Comparison of ENCODE assay signal across 18 cellular contexts in genomic region chr12:108194585-108194984, GRCh38.
DNase-seq lines count a peak whose midpoint lies in the region; ATAC-seq and TF ChIP-seq lines count a peak whose summit lies in the region.
"Had no signal": no experiment of that assay in that cellular context is flagged by ENCODE, and none has a peak within 500 bp of the region (broad histone marks: within the 10 kb centered on the region; RNA-seq: fewer than 3 reads in every experiment).

No MANE protein-coding gene starts in this region.

- RAD21 ChIA-PET in HCT116 (lab: Charles Lee; ENCODE audit: low non-redundant PET in 1 of 2, low total read pairs in 2 of 2, uncharacterized antibody in 2 of 2, unreplicated experiment in 2 of 2), result no interaction called here

- intact Hi-C loops in HCT116 (cut with micrococcal nuclease) (loop anchor here (1.0 to 5.0 kb wide), 3 partner anchors 132 to 276 kb away; no protein-coding TSS in a partner anchor), PC-3 (cut with micrococcal nuclease) (loop anchor here (10.0 kb wide), 1 partner anchor 200 kb away; no protein-coding TSS in a partner anchor)

- BruUV-seq in HCT116 (replicated peaks; lab: Mats Ljungman, UMichigan) (no TSS peak), PC-3 (replicated peaks; lab: Mats Ljungman, UMichigan) (no TSS peak)

- no peaks in the 10 kb centered on the region for H3K79me1 ChIP-seq in neuronal stem cell (ENCODE audit: low read depth, low read length)

- H3K27ac ChIP-seq in HCT116 (ENCODE audit: low read depth, low read length) (no peak overlapping the region), PC-3 (ENCODE audit: low read length) (no peak overlapping the region), neuronal stem cell (replicated peaks; ENCODE audit: low read length) (no peak overlapping the region)
- H3K27ac ChIP-seq: BLaER1, HL-60, KMS-11 had no signal

- H3K4me3 ChIP-seq in HCT116 (replicated peaks in 1 of 2; ENCODE audit: low read depth in 1 of 2, low read length in 2 of 2) (no peak overlapping the region), PC-3 (ENCODE audit: low read length) (no peak overlapping the region), neuronal stem cell (ENCODE audit: low read length in 2 of 2) (no peak overlapping the region)
- H3K4me3 ChIP-seq: BLaER1 had no signal

- no peak overlapping the region for H4K8ac ChIP-seq in neuronal stem cell (ENCODE audit: low read depth, low read length)

- no peak for TF ChIP-seq RAD21 in HCT116 (IDR thresholded peaks at IDR 0.05; ENCODE audit: low read depth)

- H4K20me1 ChIP-seq in HCT116 (ENCODE audit: insufficient read depth), result no peaks in the 10 kb centered on the region
- no peaks in the 10 kb centered on the region for H4K20me1 ChIP-seq in PC-3 (ENCODE audit: low read length)
- H4K20me1 ChIP-seq: BLaER1 had no signal

- no peaks in the 10 kb centered on the region for H3K4me1 ChIP-seq in HCT116 (ENCODE audit: control insufficient read depth in 1 of 2, insufficient read depth in 2 of 2, low read length in 2 of 2)
- no peaks in the 10 kb centered on the region for H3K4me1 ChIP-seq in PC-3 (ENCODE audit: insufficient read depth, low read length)
- H3K4me1 ChIP-seq in neuronal stem cell (ENCODE audit: control insufficient read depth in 2 of 2, insufficient read depth in 1 of 2, low read depth in 1 of 2, low read length in 2 of 2), result no peaks in the 10 kb centered on the region

- no peak overlapping the region for H2AK5ac ChIP-seq in neuronal stem cell (ENCODE audit: low read depth, low read length)

- no peak overlapping the region for H3K4ac ChIP-seq in neuronal stem cell (ENCODE audit: low read length)

- no peak overlapping the region for H2BK120ac ChIP-seq in neuronal stem cell (ENCODE audit: low read depth, low read length)

- no peaks in the 10 kb centered on the region for H3F3A ChIP-seq in PC-3 (ENCODE audit: low read length, unreplicated experiment)

- peaks cover 1% of the 10 kb centered on the region for H3K27me3 Mint-ChIP-seq in endothelial cell (ENCODE audit: unreplicated experiment)
- H3K27me3 Mint-ChIP-seq in HFFc6 (ENCODE audit: insufficient read depth), result peaks cover 1% of the 10 kb centered on the region; the same call in 1 of the 2 replicates

- H3K23ac ChIP-seq in neuronal stem cell (ENCODE audit: low read depth, low read length, poor library complexity), result no peak overlapping the region

- H3K4me3 Mint-ChIP-seq in endothelial cell (ENCODE audit: unreplicated experiment) (no peak overlapping the region), HFFc6 (no peak overlapping the region)
- H3K4me3 Mint-ChIP-seq: CD4-positive, alpha-beta T cell; T-helper 17 cell had no signal

- H3K27ac Mint-ChIP-seq in endothelial cell (ENCODE audit: unreplicated experiment), result no peak overlapping the region
- no peak overlapping the region for H3K27ac Mint-ChIP-seq in HFFc6
- H3K27ac Mint-ChIP-seq: CD4-positive, alpha-beta T cell; T-helper 17 cell had no signal

- no CpG with 5 or more reads among the region's 1 CpG for WGBS in neuronal stem cell (ENCODE audit: extremely low coverage in 2 of 2, insufficient read length in 2 of 2, insufficient replicate concordance in 1 of 2), 2 donors

- H3K14ac ChIP-seq in neuronal stem cell (ENCODE audit: low read length), result no peak overlapping the region

- H3K79me2 ChIP-seq in HCT116 (ENCODE audit: insufficient read depth, low read length) (no peaks in the 10 kb centered on the region), PC-3 (ENCODE audit: low read length) (no peaks in the 10 kb centered on the region)

- H3K4me1 Mint-ChIP-seq in endothelial cell (ENCODE audit: unreplicated experiment) (no peaks in the 10 kb centered on the region), HFFc6 (ENCODE audit: low read depth) (no peaks in the 10 kb centered on the region)

- H3K9me2 ChIP-seq in HCT116 (ENCODE audit: insufficient read depth), result no peaks in the 10 kb centered on the region
- no peaks in the 10 kb centered on the region for H3K9me2 ChIP-seq in PC-3 (replicated peaks; ENCODE audit: low read length)

- no peaks in the 10 kb centered on the region for H3K36me3 ChIP-seq in HCT116 (ENCODE audit: control insufficient read depth in 1 of 2, insufficient read depth in 2 of 2, low read length in 2 of 2)
- H3K36me3 ChIP-seq in PC-3 (ENCODE audit: low read depth, low read length), result no peaks in the 10 kb centered on the region
- no peaks in the 10 kb centered on the region for H3K36me3 ChIP-seq in neuronal stem cell (replicated peaks in 1 of 2; ENCODE audit: control insufficient read depth in 2 of 2, insufficient read depth in 2 of 2, low read length in 2 of 2)
- H3K36me3 ChIP-seq: BLaER1 had no signal

- H3K36me3 Mint-ChIP-seq in endothelial cell (ENCODE audit: low read depth, unreplicated experiment) (no peaks in the 10 kb centered on the region), HFFc6 (ENCODE audit: low read depth) (no peaks in the 10 kb centered on the region; the same call in 1 of the 2 replicates)

- ATAC-seq in HCT116, result no peak
- no peak for ATAC-seq in PC-3
- ATAC-seq in HG03039 (IDR thresholded peaks at IDR 0.05; ENCODE audit: unreplicated experiment), result no peak
- ATAC-seq: T-helper 17 cell had no signal

- H3K27me3 ChIP-seq in HCT116 (ENCODE audit: insufficient read depth, low read length) (peaks cover 33% of the 10 kb centered on the region), PC-3 (ENCODE audit: low read length) (no peaks in the 10 kb centered on the region), neuronal stem cell (ENCODE audit: control insufficient read depth in 3 of 3, insufficient read depth in 3 of 3, low read depth in 1 of 3, low read length in 3 of 3) (no peaks in the 10 kb centered on the region)
- H3K27me3 ChIP-seq: BLaER1 had no signal

- H3K4me2 ChIP-seq in HCT116 (ENCODE audit: low read length), result no peak overlapping the region
- H3K4me2 ChIP-seq in PC-3 (ENCODE audit: low read length), result no peak overlapping the region
- no peak overlapping the region for H3K4me2 ChIP-seq in neuronal stem cell (ENCODE audit: insufficient read depth, low read length, poor library complexity, severe bottlenecking)
- H3K4me2 ChIP-seq: BLaER1, KMS-11 had no signal

- TF ChIP-seq POLR2A in HCT116 (IDR thresholded peaks at IDR 0.05; ENCODE audit: borderline replicate concordance, extremely low read depth, insufficient read depth, insufficient read length), result no peak

- no peak for TF ChIP-seq CTCF in HCT116 (IDR thresholded peaks at IDR 0.05 in 2 of 3, conservative IDR thresholded peaks at IDR 0.05 in 1 of 3; ENCODE audit: borderline replicate concordance in 1 of 3, insufficient read depth in 1 of 3, low read depth in 2 of 3, low read length in 2 of 3)
- TF ChIP-seq CTCF in PC-3 (conservative IDR thresholded peaks at IDR 0.05; ENCODE audit: low read depth, low read length), result no peak
- no peak for TF ChIP-seq CTCF in endothelial cell (IDR thresholded peaks at IDR 0.05; ENCODE audit: unreplicated experiment)
- TF ChIP-seq CTCF in HFFc6 (IDR thresholded peaks at IDR 0.05), result no peak

- CTCF ChIA-PET in HCT116 (lab: Charles Lee) (interaction anchor here (0.8 to 1.3 kb wide), 4 partner anchors 132 to 276 kb away, joined by 3 to 4 read pairs (median 4); no protein-coding TSS in a partner anchor), PC-3 (lab: Charles Lee) (no interaction called here)

- H3K18ac ChIP-seq in neuronal stem cell (ENCODE audit: low read length), result no peak overlapping the region

- H2BK15ac ChIP-seq in neuronal stem cell (ENCODE audit: low read length), result no peak overlapping the region

- no peaks in the 10 kb centered on the region for H3K9me3 ChIP-seq in HCT116 (ENCODE audit: control insufficient read depth in 1 of 2, insufficient read depth in 1 of 2, low read depth in 1 of 2, low read length in 2 of 2)
- H3K9me3 ChIP-seq in PC-3 (ENCODE audit: low read length), result no peaks in the 10 kb centered on the region
- no peaks in the 10 kb centered on the region for H3K9me3 ChIP-seq in neuronal stem cell (replicated peaks in 1 of 2; ENCODE audit: control insufficient read depth in 2 of 2, insufficient read depth in 1 of 2, low read depth in 1 of 2, low read length in 2 of 2)
- H3K9me3 ChIP-seq: BLaER1 had no signal

- H3K9ac ChIP-seq in HCT116 (ENCODE audit: low read length) (no peak overlapping the region), PC-3 (ENCODE audit: low read length) (no peak overlapping the region), neuronal stem cell (ENCODE audit: low read depth, low read length, poor library complexity) (no peak overlapping the region)
- H3K9ac ChIP-seq: BLaER1, KMS-11 had no signal

- no peak overlapping the region for H2AFZ ChIP-seq in HCT116 (ENCODE audit: low read depth, low read length, poor library complexity, severe bottlenecking)
- no peak overlapping the region for H2AFZ ChIP-seq in PC-3 (ENCODE audit: low read length)
- no peak overlapping the region for H2AFZ ChIP-seq in neuronal stem cell (ENCODE audit: low read length)

- POLR2A ChIA-PET in HCT116 (lab: Charles Lee), result no interaction called here
- POLR2A ChIA-PET in PC-3 (lab: Charles Lee; ENCODE audit: unreplicated experiment), result no interaction called here

- no peak overlapping the region for H4K91ac ChIP-seq in neuronal stem cell (ENCODE audit: low read depth, low read length, poor library complexity)

- no peak overlapping the region for H2BK5ac ChIP-seq in neuronal stem cell (ENCODE audit: low read length)

- DNase-seq in HCT116 (ENCODE audit: low read depth, low spot score) (no peak), PC-3 (peak; percentile 3), endothelial cell (ENCODE audit: low spot score) (peak; percentile 21), neuronal stem cell (ENCODE audit: low spot score) (peak; percentile 23), HFFc6 (no peak)
- no peak for DNase-seq in stimulated activated naive CD4-positive, alpha-beta T cell treated with Interleukin-2 at 50 U/mL for 16 hours (lab: John Stamatoyannopoulos, UW)
- DNase-seq: CD4-positive, alpha-beta T cell; DMS79; MV-4-11; NCI-H2029 treated with DMSO at 0.1 percent for 48 hours; NCI-H226; NCI-H774; Right ventricle myocardium superior had no signal

- no peak overlapping the region for H2BK12ac ChIP-seq in neuronal stem cell (ENCODE audit: low read length)

- H3K9me3 Mint-ChIP-seq in endothelial cell (ENCODE audit: unreplicated experiment) (no peaks in the 10 kb centered on the region), HFFc6 (peaks cover 40% of the 10 kb centered on the region)
- H3K9me3 Mint-ChIP-seq: CD4-positive, alpha-beta T cell had no signal

TF ChIP-seq in HCT116, 20 proteins besides CTCF, POLR2A, EP300 and RAD21 (continues in another document):
- no peak for TF ChIP-seq CBX3 (IDR thresholded peaks at IDR 0.05; ENCODE audit: low read depth)
- no peak for TF ChIP-seq SRF (IDR thresholded peaks at IDR 0.05; ENCODE audit: low read depth)
- TF ChIP-seq TCF7L2 (IDR thresholded peaks at IDR 0.05; ENCODE audit: borderline replicate concordance, extremely low read depth, insufficient read depth, insufficient read length), result no peak
- no peak for TF ChIP-seq ZFX (IDR thresholded peaks at IDR 0.05)
- no peak for TF ChIP-seq EZH2phosphoT487 (IDR thresholded peaks at IDR 0.05; ENCODE audit: borderline replicate concordance)

Comparison
In these comparisons a context has a peak if more than half of its experiments do, and no peak if none do; other contexts are left out.
1. DNase-seq: peak in PC-3 (single experiment), endothelial cell (single experiment) and neuronal stem cell (single experiment); none in HCT116 (single experiment), HFFc6 (single experiment) and stimulated activated naive CD4-positive, alpha-beta T cell treated with Interleukin-2 at 50 U/mL for 16 hours (single experiment).